Comparison of ENCODE assay signal across 10 cellular contexts in genomic region chr4:87103086-87103485, GRCh38.
DNase-seq lines count a peak whose midpoint lies in the region; TF ChIP-seq lines count a peak whose summit lies in the region.
"Had no signal": no experiment of that assay in that cellular context is flagged by ENCODE, and none has a peak within 500 bp of the region (broad histone marks: within the 10 kb centered on the region; RNA-seq: fewer than 3 reads in every experiment).

No MANE protein-coding gene starts in this region.

- peak overlapping the region; percentile 92 for H3K27ac Mint-ChIP-seq in activated naive CD4-positive, alpha-beta T cell treated with anti-CD3 and anti-CD28 coated beads for 36 hours

- no peak for DNase-seq in activated naive CD4-positive, alpha-beta T cell treated with anti-CD3 and anti-CD28 coated beads for 36 hours
- no peak for DNase-seq in activated naive CD4-positive, alpha-beta T cell treated with anti-CD3 and anti-CD28 coated beads, Interleukin-2, amount 50 U/mL, for 16 hours
- DNase-seq in mammary epithelial cell = no peak
- DNase-seq in mesenchymal stem cell = no peak
- DNase-seq in thyroid gland = no peak
- DNase-seq in MV-4-11 (lab: John Stamatoyannopoulos, UW) = no peak
- DNase-seq in testis = no peak
- no peak for DNase-seq in NCI-H2196 treated with DMSO at 0.1 percent for 48 hours (lab: John Stamatoyannopoulos, UW; ENCODE audit: unreplicated experiment)
- DNase-seq: islet precursor cell, Kasumi-1 had no signal

- H3K27me3 ChIP-seq in mammary epithelial cell (ENCODE audit: insufficient read depth, low read length) = no peaks in the 10 kb centered on the region
- H3K27me3 ChIP-seq in mesenchymal stem cell (ENCODE audit: control insufficient read depth in 1 of 2, insufficient read depth in 1 of 2, low read length in 2 of 2) = no peaks in the 10 kb centered on the region
- H3K27me3 ChIP-seq in thyroid gland = no peaks in the 10 kb centered on the region
- H3K27me3 ChIP-seq in testis = no peaks in the 10 kb centered on the region

- H3K4me1 ChIP-seq in mammary epithelial cell (ENCODE audit: insufficient read depth, low read length) = peaks cover 25% of the 10 kb centered on the region
- H3K4me1 ChIP-seq in mesenchymal stem cell (ENCODE audit: control insufficient read depth, insufficient read depth, low read depth, low read length) = peaks cover 3% of the 10 kb centered on the region
- H3K4me1 ChIP-seq in thyroid gland = peaks cover 64 to 88% of the 10 kb centered on the region in 2 donors
- peaks cover 6% of the 10 kb centered on the region for H3K4me1 ChIP-seq in testis

- H4K8ac ChIP-seq in mesenchymal stem cell (ENCODE audit: low read length) = no peak overlapping the region

- H3K4me2 ChIP-seq in mammary epithelial cell (ENCODE audit: insufficient read depth, low read depth, low read length) (peak overlapping the region; percentile 41), mesenchymal stem cell (ENCODE audit: low read length, poor library complexity, severe bottlenecking) (no peak overlapping the region)

- H2AFZ ChIP-seq in mammary epithelial cell (ENCODE audit: low read depth, low read length) (no peak overlapping the region), mesenchymal stem cell (ENCODE audit: low read depth, low read length) (no peak overlapping the region)

- no peak overlapping the region for H4K91ac ChIP-seq in mesenchymal stem cell (ENCODE audit: low read length)

- no peaks in the 10 kb centered on the region for H4K20me1 ChIP-seq in mammary epithelial cell (ENCODE audit: insufficient read depth, low read length)

- H3K9ac ChIP-seq in mammary epithelial cell (ENCODE audit: insufficient read depth, low read length) (no peak overlapping the region), mesenchymal stem cell (ENCODE audit: low read length) (peak overlapping the region; percentile 92)

- H3K27me3 Mint-ChIP-seq in activated naive CD4-positive, alpha-beta T cell treated with anti-CD3 and anti-CD28 coated beads for 36 hours (ENCODE audit: low read depth) = no peaks in the 10 kb centered on the region

- TF ChIP-seq CTCF in mammary epithelial cell (conservative IDR thresholded peaks at IDR 0.05 in 1 of 2, IDR thresholded peaks at IDR 0.05 in 1 of 2; ENCODE audit: extremely low read depth in 1 of 2, insufficient read depth in 1 of 2, low read depth in 1 of 2, low read length in 2 of 2) (no peak), thyroid gland (IDR thresholded peaks at IDR 0.05) (no peak), testis (IDR thresholded peaks at IDR 0.05) (no peak)

- no peaks in the 10 kb centered on the region for H3K79me2 ChIP-seq in mammary epithelial cell (ENCODE audit: insufficient read depth, low read length)

- H3K14ac ChIP-seq in mesenchymal stem cell (ENCODE audit: low read length in 2 of 2) = no peak overlapping the region

- no peak overlapping the region for H3K4me3 ChIP-seq in mammary epithelial cell (replicated peaks in 1 of 3; ENCODE audit: insufficient read depth in 1 of 3, low read depth in 2 of 3, low read length in 3 of 3)
- peak overlapping the region in 1 of 2 experiments; percentile 52 for H3K4me3 ChIP-seq in mesenchymal stem cell (ENCODE audit: insufficient read depth in 1 of 2, low read depth in 1 of 2, low read length in 2 of 2)
- no peak overlapping the region for H3K4me3 ChIP-seq in thyroid gland (replicated peaks in 1 of 3)
- no peak overlapping the region for H3K4me3 ChIP-seq in testis

- no peak overlapping the region for H3K4me3 Mint-ChIP-seq in activated naive CD4-positive, alpha-beta T cell treated with anti-CD3 and anti-CD28 coated beads for 36 hours

- H3K23ac ChIP-seq in mesenchymal stem cell (ENCODE audit: low read length in 2 of 2) = no peak overlapping the region

- 96% methylated on average over 1 of the region's 1 CpG for WGBS in mammary epithelial cell (ENCODE audit: low coverage, missing lambda C conversion rate)
- WGBS in mesenchymal stem cell = no CpG with 5 or more reads among the region's 1 CpG
- 84 to 89% methylated on average over 1 of the region's 1 CpG for WGBS in thyroid gland, 2 donors
- WGBS in testis, 2 donors = 59 to 88% methylated on average over 1 of the region's 1 CpG

- TF ChIP-seq POLR2A in thyroid gland (IDR thresholded peaks at IDR 0.05) (no peak), testis (IDR thresholded peaks at IDR 0.05) (no peak)

- peak overlapping the region; percentile 78 for H3K27ac ChIP-seq in mammary epithelial cell (ENCODE audit: insufficient read depth, low read depth, low read length)
- H3K27ac ChIP-seq in mesenchymal stem cell (ENCODE audit: low read length, poor library complexity, severe bottlenecking) = peak overlapping the region; percentile 54
- peak overlapping the region; percentile 34 to 82 (median 56) for H3K27ac ChIP-seq in thyroid gland
- H3K27ac ChIP-seq in testis = peak overlapping the region in 1 of 2 donors; percentile 31

- CTCF ChIA-PET in activated naive CD4-positive, alpha-beta T cell treated with anti-CD3 and anti-CD28 coated beads for 36 hours (lab: Charles Lee) = interaction anchor here (1.5 to 2.0 kb wide), 2 partner anchors 176 to 180 kb away, joined by 3 to 8 read pairs; no protein-coding TSS in a partner anchor
- CTCF ChIA-PET in mammary epithelial cell (lab: Charles Lee; ENCODE audit: low non-redundant PET) = no interaction called here

- peaks cover 12% of the 10 kb centered on the region for H3K36me3 Mint-ChIP-seq in activated naive CD4-positive, alpha-beta T cell treated with anti-CD3 and anti-CD28 coated beads for 36 hours (ENCODE audit: low read depth)

- no peak overlapping the region for H2AK5ac ChIP-seq in mesenchymal stem cell (ENCODE audit: low read length, severe bottlenecking)

- H2BK12ac ChIP-seq in mesenchymal stem cell (ENCODE audit: low read length in 2 of 2) = no peak overlapping the region

- peaks cover 67% of the 10 kb centered on the region for H3K4me1 Mint-ChIP-seq in activated naive CD4-positive, alpha-beta T cell treated with anti-CD3 and anti-CD28 coated beads for 36 hours (ENCODE audit: low read depth)

- no TSS peak for BruUV-seq in mammary epithelial cell (replicated peaks; lab: Mats Ljungman, UMichigan)

- in situ Hi-C loops in mammary epithelial cell (cut with MboI; ENCODE audit: low sequenced_read_pairs in 2 of 2) = no loop called here

- no peak overlapping the region for H2BK15ac ChIP-seq in mesenchymal stem cell (ENCODE audit: low read depth, poor library complexity, severe bottlenecking)

- no peak overlapping the region for H2BK5ac ChIP-seq in mesenchymal stem cell (ENCODE audit: low read depth, low read length, poor library complexity, severe bottlenecking)

- H3K4ac ChIP-seq in mesenchymal stem cell (ENCODE audit: low read depth in 1 of 2, low read length in 2 of 2) = no peak overlapping the region

- peaks cover 6% of the 10 kb centered on the region for H3K79me1 ChIP-seq in mesenchymal stem cell (replicated peaks; ENCODE audit: low read length, poor library complexity, severe bottlenecking)

- H3K36me3 ChIP-seq in mammary epithelial cell (ENCODE audit: insufficient read depth, low read length) (peaks cover 2% of the 10 kb centered on the region), mesenchymal stem cell (ENCODE audit: control insufficient read depth in 1 of 2, insufficient read depth in 2 of 2, low read depth in 1 of 2, low read length in 2 of 2) (peaks cover 0 to 24% of the 10 kb centered on the region in 2 experiments), thyroid gland (peaks cover 0 to under 1% of the 10 kb centered on the region in 2 donors), testis (ENCODE audit: low read depth, missing control alignments) (no peaks in the 10 kb centered on the region)

- no peak overlapping the region for H2BK120ac ChIP-seq in mesenchymal stem cell (ENCODE audit: low read depth, low read length)

- no peaks in the 10 kb centered on the region for H3K9me3 Mint-ChIP-seq in activated naive CD4-positive, alpha-beta T cell treated with anti-CD3 and anti-CD28 coated beads for 36 hours

- dilution Hi-C loops in mammary epithelial cell (cut with HindIII; ENCODE audit: low sequenced_read_pairs) = no loop called here

- intact Hi-C loops in activated naive CD4-positive, alpha-beta T cell treated with anti-CD3 and anti-CD28 coated beads for 36 hours (cut with micrococcal nuclease) = loop anchor here (1.0 to 5.0 kb wide), 9 partner anchors 10 to 559 kb away; partner anchors contain the start of genes AFF1 and KLHL8
- intact Hi-C loops in mammary epithelial cell (cut with micrococcal nuclease) = loop anchor here (1.0 to 2.0 kb wide), 2 partner anchors 18 to 42 kb away; no protein-coding TSS in a partner anchor
- intact Hi-C loops in thyroid gland (cut with DNase I) = no loop called here
- intact Hi-C loops in testis (cut with DNase I; ENCODE audit: low total_unique reads) = no loop called here

- no peak overlapping the region for H3K18ac ChIP-seq in mesenchymal stem cell (ENCODE audit: low read depth in 1 of 2, low read length in 2 of 2)

- H3K9me3 ChIP-seq in mammary epithelial cell (replicated peaks; ENCODE audit: insufficient read depth, low read length) (no peaks in the 10 kb centered on the region), mesenchymal stem cell (ENCODE audit: control insufficient read depth, low read length) (no peaks in the 10 kb centered on the region), thyroid gland (no peaks in the 10 kb centered on the region), testis (no peaks in the 10 kb centered on the region)

Comparison
In these comparisons a context has a peak if more than half of its experiments do, and no peak if none do; other contexts are left out.
1. intact Hi-C loops: an anchor here in activated naive CD4-positive, alpha-beta T cell treated with anti-CD3 and anti-CD28 coated beads for 36 hours (1.0 to 5.0 kb wide) and mammary epithelial cell (1.0 to 2.0 kb wide); none called in thyroid gland and testis.